9 cellular contexts compared by ENCODE assay signal in genomic region chr16:84117482-84117843, GRCh38. TPM values are rescaled to one million over a fixed set of nuclear protein-coding genes. Genes with fewer than 3 reads are reported as not detected.
A peak's percentile ranks its signal among the peaks of the same experiment; 100 is the strongest.
DNase-seq lines count a peak whose midpoint lies in the region; ATAC-seq and TF ChIP-seq lines count a peak whose summit lies in the region.
"Had no signal": no experiment of that assay in that cellular context is flagged by ENCODE, and none has a peak within 500 bp of the region (broad histone marks: within the 10 kb centered on the region; RNA-seq: fewer than 3 reads in every experiment).

No MANE protein-coding gene starts in this region.

- H4K20me1 ChIP-seq in DND-41 (ENCODE audit: insufficient read depth, low read length) (peaks cover 19% of the 10 kb centered on the region), SK-N-SH (ENCODE audit: insufficient read depth) (peaks cover 6% of the 10 kb centered on the region; the same call in 1 of the 2 replicates)

- peaks cover 53% of the 10 kb centered on the region for H3K79me2 ChIP-seq in DND-41 (ENCODE audit: insufficient read depth, low read length)
- H3K79me2 ChIP-seq in SK-N-SH (ENCODE audit: insufficient read depth), result peaks cover 51% of the 10 kb centered on the region

- WGBS in SK-N-SH (ENCODE audit: low lambda C conversion rate), result 19% methylated on average over 13 of the region's 13 CpGs
- 8% methylated on average over 13 of the region's 13 CpGs for WGBS in liver

- CTCF ChIA-PET in SK-N-SH (lab: Yijun Ruan, JAX), result interaction anchor here (0.8 to 3.9 kb wide), 9 partner anchors 12 to 161 kb away, joined by 3 to 18 read pairs (median 5); partner anchors contain the start of gene TAF1C

- H3K27me3 ChIP-seq in DND-41 (ENCODE audit: insufficient read depth, low read length, poor library complexity) (no peaks in the 10 kb centered on the region), SK-N-SH (ENCODE audit: insufficient read depth) (no peaks in the 10 kb centered on the region), liver (ENCODE audit: control insufficient read depth in 4 of 4, insufficient read depth in 4 of 4, low read length in 3 of 4) (no peaks in the 10 kb centered on the region)

- H3F3A ChIP-seq in SK-N-SH (replicated peaks; ENCODE audit: insufficient read depth), result peaks cover 2% of the 10 kb centered on the region

- H3K4me1 ChIP-seq in DND-41 (ENCODE audit: insufficient read depth, low read length), result peaks cover 36% of the 10 kb centered on the region
- H3K4me1 ChIP-seq in SK-N-SH (ENCODE audit: control insufficient read depth in 1 of 2, insufficient read depth in 2 of 2, low read depth in 1 of 2, low read length in 1 of 2), result peaks cover 7 to 11% of the 10 kb centered on the region in 2 experiments; a peak in 3 of 4 replicates
- H3K4me1 ChIP-seq in liver (ENCODE audit: control insufficient read depth in 4 of 4, insufficient read depth in 4 of 4, low read length in 3 of 4), result peaks cover 8 to 18% (median 13%) of the 10 kb centered on the region in 4 donors

- H2AFZ ChIP-seq in DND-41 (ENCODE audit: low read depth, low read length), result peak overlapping the region; percentile 89
- H2AFZ ChIP-seq in SK-N-SH (ENCODE audit: low read depth), result peak overlapping the region; percentile 84

- no peaks in the 10 kb centered on the region for H3K9me2 ChIP-seq in SK-N-SH

- peak overlapping the region; percentile 81 for H3K4me3 Mint-ChIP-seq in stimulated activated effector memory CD8-positive, alpha-beta T cell treated with anti-CD3 and anti-CD28 coated beads, Interleukin-12 subunit alpha, Interleukin-12 subunit beta, amount 100 ng/mL, for 72 hours

- POLR2A ChIA-PET in SK-N-SH (lab: Yijun Ruan, JAX), result interaction anchor here (1.2 to 1.3 kb wide), 2 partner anchors 28 to 69 kb away, joined by 7 to 9 read pairs; partner anchors contain the start of genes DNAAF1, HSDL1 and TAF1C

- peaks cover 18% of the 10 kb centered on the region for H3K36me3 Mint-ChIP-seq in stimulated activated effector memory CD8-positive, alpha-beta T cell treated with anti-CD3 and anti-CD28 coated beads, Interleukin-12 subunit alpha, Interleukin-12 subunit beta, amount 100 ng/mL, for 72 hours

- H3K4me2 ChIP-seq in DND-41 (ENCODE audit: insufficient read depth, low read length) (peak overlapping the region; percentile 73), SK-N-SH (peak overlapping the region; percentile 93)

- H3K9me3 ChIP-seq in DND-41 (ENCODE audit: insufficient read depth, low read length, severe bottlenecking) (no peaks in the 10 kb centered on the region), SK-N-SH (no peaks in the 10 kb centered on the region), liver (ENCODE audit: control insufficient read depth in 4 of 4, low read length in 3 of 4) (no peaks in the 10 kb centered on the region)

- H3K4me1 Mint-ChIP-seq in stimulated activated effector memory CD8-positive, alpha-beta T cell treated with anti-CD3 and anti-CD28 coated beads, Interleukin-12 subunit alpha, Interleukin-12 subunit beta, amount 100 ng/mL, for 72 hours, result peaks cover 14% of the 10 kb centered on the region

- H3K27ac Mint-ChIP-seq in stimulated activated effector memory CD8-positive, alpha-beta T cell treated with anti-CD3 and anti-CD28 coated beads, Interleukin-12 subunit alpha, Interleukin-12 subunit beta, amount 100 ng/mL, for 72 hours, result peak overlapping the region; percentile 92

- no peak for TF ChIP-seq EP300 in SK-N-SH (IDR thresholded peaks at IDR 0.05; ENCODE audit: borderline replicate concordance in 1 of 2, low read depth in 1 of 2, low read length in 1 of 2)

- peak overlapping the region; percentile 74 to 85 for H3K4me3 ChIP-seq in DND-41 (ENCODE audit: low read depth in 1 of 2, low read length in 2 of 2)
- H3K4me3 ChIP-seq in SK-N-SH (ENCODE audit: low read depth in 2 of 2, low read length in 1 of 2), result peak overlapping the region; percentile 88 to 93
- H3K4me3 ChIP-seq in liver (ENCODE audit: low read depth in 1 of 3, low read length in 3 of 3), result peak overlapping the region; percentile 94 to 100 (median 94)

- no peaks in the 10 kb centered on the region for H3K9me3 Mint-ChIP-seq in stimulated activated effector memory CD8-positive, alpha-beta T cell treated with anti-CD3 and anti-CD28 coated beads, Interleukin-12 subunit alpha, Interleukin-12 subunit beta, amount 100 ng/mL, for 72 hours

- TF ChIP-seq RAD21 in SK-N-SH (IDR thresholded peaks at IDR 0.05; ENCODE audit: low read length) (no peak), liver (IDR thresholded peaks at IDR 0.05) (no peak)

- DNase-seq in DND-41, result peak; percentile 52
- DNase-seq in SK-N-SH, result peak; percentile 57
- DNase-seq in cerebellum (ENCODE audit: low spot score), result peak; percentile 50
- DNase-seq in stimulated activated effector memory CD8-positive, alpha-beta T cell treated with anti-CD3 and anti-CD28 coated beads, Interleukin-12 subunit alpha, Interleukin-12 subunit beta, amount 100 ng/mL, for 72 hours (ENCODE audit: low spot score in 2 of 2), result peak in 1 of 2 donors; percentile 11
- DNase-seq in RPMI8226, result no peak
- no peak for DNase-seq in NCI-H1417 treated with DMSO at 0.1 percent for 48 hours (lab: John Stamatoyannopoulos, UW)

- no peak for TF ChIP-seq CTCF in DND-41 (IDR thresholded peaks at IDR 0.05; ENCODE audit: borderline replicate concordance, extremely low read depth, low read length, poor library complexity, severe bottlenecking)
- no peak for TF ChIP-seq CTCF in SK-N-SH (IDR thresholded peaks at IDR 0.05)
- TF ChIP-seq CTCF in liver (IDR thresholded peaks at IDR 0.05; ENCODE audit: low read depth, low read length, missing input control), result no peak

- H3K9ac ChIP-seq in DND-41 (ENCODE audit: low read depth, low read length), result peak overlapping the region; percentile 91
- peak overlapping the region; percentile 92 for H3K9ac ChIP-seq in SK-N-SH
- peak overlapping the region; percentile 41 to 67 for H3K9ac ChIP-seq in liver (ENCODE audit: low read depth in 1 of 2, low read length in 2 of 2)

- ATAC-seq in DND-41 (ENCODE audit: insufficient read depth, low read depth), result peak; percentile 8; the same call in 2 of the 3 replicates
- peak; percentile 6 for ATAC-seq in HG03045 (IDR thresholded peaks at IDR 0.05; ENCODE audit: unreplicated experiment)
- no peak for ATAC-seq in stimulated activated effector memory CD8-positive, alpha-beta T cell treated with anti-CD3 and anti-CD28 coated beads, Interleukin-12 subunit alpha, Interleukin-12 subunit beta, amount 100 ng/mL, for 72 hours

- H3K27ac ChIP-seq in DND-41 (ENCODE audit: low read length), result peak overlapping the region; percentile 87
- H3K27ac ChIP-seq in SK-N-SH (ENCODE audit: low read depth in 2 of 2, low read length in 1 of 2), result peak overlapping the region; percentile 59 to 72; a peak in 3 of 4 replicates
- peak overlapping the region in 1 of 2 donors; percentile 81 for H3K27ac ChIP-seq in liver (ENCODE audit: low read depth in 1 of 2, low read length in 2 of 2)

- H3K36me3 ChIP-seq in DND-41 (ENCODE audit: insufficient read depth, low read length), result peaks cover 22% of the 10 kb centered on the region
- H3K36me3 ChIP-seq in SK-N-SH (replicated peaks in 1 of 2; ENCODE audit: control insufficient read depth in 1 of 2, insufficient read depth in 2 of 2, low read length in 1 of 2), result peaks cover 9 to 13% of the 10 kb centered on the region in 2 experiments
- H3K36me3 ChIP-seq in liver (ENCODE audit: control insufficient read depth in 4 of 4, insufficient read depth in 3 of 4, low read depth in 1 of 4, low read length in 3 of 4), result peaks cover 0 to under 1% (median 0%) of the 10 kb centered on the region in 4 donors

TF ChIP-seq in SK-N-SH, 30 proteins besides CTCF, POLR2A, EP300 and RAD21:
- 0 out of 2 replicates have a peak, but pooled peaks have one; percentile 25 for TF ChIP-seq MXI1 (IDR thresholded peaks at IDR 0.05; ENCODE audit: low read depth, low read length)
- no peak for TF ChIP-seq SIN3A (IDR thresholded peaks at IDR 0.05; ENCODE audit: borderline replicate concordance, low read depth, low read length)
- TF ChIP-seq MAX (IDR thresholded peaks at IDR 0.05; ENCODE audit: low read depth), result no peak
- TF ChIP-seq TCF12 (IDR thresholded peaks at IDR 0.05), result no peak

TF ChIP-seq in liver, 16 proteins besides CTCF, POLR2A, EP300 and RAD21:
- no peak for TF ChIP-seq FOXA2 (IDR thresholded peaks at IDR 0.05)
- peak; percentile 19 for TF ChIP-seq YY1 (IDR thresholded peaks at IDR 0.05)
- peak in 1 of 2 donors; percentile 30 for TF ChIP-seq HNF4A (conservative IDR thresholded peaks at IDR 0.05)
- TF ChIP-seq TAF1 (conservative IDR thresholded peaks at IDR 0.05), result no peak
TF ChIP-seq in liver: peak in this region for 2.

RNA-seq across cellular contexts. Expression of gene MBTPS1, which starts 0.7 kb away (rescaled TPM):
- polyA plus RNA-seq in SK-N-SH (2012; rRNA removed), result 81.6 and 84.9 TPM in 2 replicates
- polyA plus RNA-seq in SK-N-SH (2012; cell fraction: cytosol; rRNA removed), result 81.9 and 82.5 TPM in 2 replicates
- 140 and 164 TPM in 2 replicates for polyA plus RNA-seq in SK-N-SH (2012; cell fraction: nucleus; rRNA removed)
- 94.9 TPM for total RNA-seq in cerebellum
- total RNA-seq in liver, result 10 to 100 TPM; 32.6 to 65.0 TPM
- 10 to 100 TPM; 21.1 to 29.0 TPM for polyA plus RNA-seq in liver

RNA-seq across cellular contexts. Expression of gene HSDL1, which starts 27.5 kb away (rescaled TPM):
- 14.5 and 19.3 TPM in 2 replicates for polyA plus RNA-seq in SK-N-SH (2012; rRNA removed)
- 18.4 and 19.0 TPM in 2 replicates for polyA plus RNA-seq in SK-N-SH (2012; cell fraction: cytosol; rRNA removed)
- polyA plus RNA-seq in SK-N-SH (2012; cell fraction: nucleus; rRNA removed), result 9.7 and 18.6 TPM in 2 replicates
- total RNA-seq in cerebellum, result 101 TPM
- 1 to 10 TPM; 6.8 to 9.6 TPM for total RNA-seq in liver
- 1 to 10 TPM; 3.0 to 3.8 TPM for polyA plus RNA-seq in liver

RNA-seq across cellular contexts. Expression of gene DNAAF1, which starts 27.6 kb away (rescaled TPM):
- 0.26 and 0.35 TPM in 2 replicates for polyA plus RNA-seq in SK-N-SH (2012; rRNA removed)
- polyA plus RNA-seq in SK-N-SH (2012; cell fraction: cytosol; rRNA removed), result 0.09 TPM in 2 replicates
- 2.1 and 2.2 TPM in 2 replicates for polyA plus RNA-seq in SK-N-SH (2012; cell fraction: nucleus; rRNA removed)
- 0.73 TPM for total RNA-seq in cerebellum
- under 1 TPM; under 0.01 to 0.08 TPM for total RNA-seq in liver
- polyA plus RNA-seq in liver, result under 1 TPM in 1 of 2 donors, not detected in 1; 0.06 TPM
- total RNA-seq: T-helper 2 cell treated with Interferon-gamma antibody and Interleukin-4, amounts not matched to agents 100 ng/mL and 5 ng/mL, for 36 hours had no signal

Comparison
In these comparisons a context has a peak if more than half of its experiments do, and no peak if none do; other contexts are left out.
1. DNase-seq: peak in DND-41 (single experiment), SK-N-SH (single experiment) and cerebellum (single experiment); none in RPMI8226 (single experiment) and NCI-H1417 treated with DMSO at 0.1 percent for 48 hours (single experiment).
2. Peak in every context shown above with its lines, with median percentiles within 50 percentile points of each other: H3K4me3 ChIP-seq and H3K9ac ChIP-seq.